8 cellular contexts compared by ENCODE assay signal in genomic region chr17:48048321-48049140, GRCh38. TPM values are rescaled to one million over a fixed set of nuclear protein-coding genes. Genes with fewer than 3 reads are reported as not detected.
A peak's percentile ranks its signal among the peaks of the same experiment; 100 is the strongest.
DNase-seq lines count a peak whose midpoint lies in the region; ATAC-seq lines count a peak whose summit lies in the region.

TSS of gene NFE2L1 (plus strand) at chr17:48048359. CDS start at chr17:48051119, 2,760 bp downstream.

- intact Hi-C loops in left colon (cut with DNase I, micrococcal nuclease): no loop called here

- H3K79me2 ChIP-seq in Karpas-422 (ENCODE audit: low read length): peaks cover 56% of the 10 kb centered on the region

- H3K27ac ChIP-seq in Karpas-422 (ENCODE audit: low read length): peak within 1 kb of the TSS; percentile 88

- peak in 2 of 3 experiments; percentile 44 to 94 for DNase-seq in activated CD8-positive, alpha-beta memory T cell treated with anti-CD3 and anti-CD28 coated beads for 48 hours (ENCODE audit: low read depth in 2 of 3, low spot score in 2 of 3)
- no peak for DNase-seq in activated CD8-positive, alpha-beta memory T cell treated with anti-CD3 and anti-CD28 coated beads for 24 hours
- DNase-seq in GOT3 (lab: John Stamatoyannopoulos, UW): peak; percentile 65
- DNase-seq in Karpas-422: peak; percentile 81
- peak; percentile 74 for DNase-seq in SKM-1 (lab: John Stamatoyannopoulos, UW; ENCODE audit: unreplicated experiment)
- peak; percentile 82 for DNase-seq in dedifferentiated amniotic fluid mesenchymal stem cell (ENCODE audit: extremely low spot score)
- peak; percentile 89 to 96 for DNase-seq in left colon
- peak; percentile 43 for DNase-seq in stimulated activated CD4-positive, alpha-beta T cell treated with anti-CD3 and anti-CD28 coated beads, Interleukin-4, amount 100 ng/mL, for 24 hours

- no peaks in the 10 kb centered on the region for H3K27me3 ChIP-seq in Karpas-422 (ENCODE audit: low read length)

- ATAC-seq in left colon: peak; percentile 77

- H3K4me1 ChIP-seq in Karpas-422 (ENCODE audit: low read length): peaks cover 72% of the 10 kb centered on the region

- H3K36me3 ChIP-seq in Karpas-422 (ENCODE audit: insufficient read depth, low read length): peaks cover 10% of the 10 kb centered on the region

- H3K4me2 ChIP-seq in Karpas-422 (ENCODE audit: low read depth, low read length, poor library complexity, severe bottlenecking): peak within 1 kb of the TSS; percentile 95

- H4K20me1 ChIP-seq in Karpas-422 (ENCODE audit: insufficient read depth, low read depth, low read length): peaks cover 21% of the 10 kb centered on the region

- H3K9me2 ChIP-seq in Karpas-422 (replicated peaks; ENCODE audit: insufficient read depth, low read length): no peaks in the 10 kb centered on the region

- peak within 1 kb of the TSS; percentile 90 for H3K4me3 ChIP-seq in Karpas-422 (ENCODE audit: low read length)

- peak within 1 kb of the TSS; percentile 56 for H2AFZ ChIP-seq in Karpas-422 (ENCODE audit: low read length)

- no peaks in the 10 kb centered on the region for H3K9me3 ChIP-seq in Karpas-422 (ENCODE audit: low read length)

- peak within 1 kb of the TSS; percentile 99 for H3K9ac ChIP-seq in Karpas-422 (ENCODE audit: low read length)

RNA-seq across cellular contexts. Expression of gene NFE2L1, which starts in this region (rescaled TPM):
- 48.7 and 52.7 TPM in 2 replicates for total RNA-seq in Karpas-422 (2014; rRNA removed; shearing (Covaris generic); ENCODE audit: low replicate concordance)
- total RNA-seq in left colon: 100 to 1,000 TPM; 223 to 245 TPM
